ENCODE assay signal across 9 cellular contexts in genomic region chr15:90873998-90874605, GRCh38. TPM values are rescaled to one million over a fixed set of nuclear protein-coding genes. Genes with fewer than 3 reads are reported as not detected.
DNase-seq lines count a peak whose midpoint lies in the region; ATAC-seq and TF ChIP-seq lines count a peak whose summit lies in the region.
"Had no signal": no experiment of that assay in that cellular context is flagged by ENCODE, and none has a peak within 500 bp of the region (broad histone marks: within the 10 kb centered on the region; RNA-seq: fewer than 3 reads in every experiment).

No MANE protein-coding gene starts in this region.

- H3K27ac ChIP-seq in osteoblast (ENCODE audit: low read depth, low read length) = peak overlapping the region; percentile 88

- no peak for ATAC-seq in GM19351 (IDR thresholded peaks at IDR 0.05; ENCODE audit: unreplicated experiment)
- no peak for ATAC-seq in HG02571 (IDR thresholded peaks at IDR 0.05; ENCODE audit: unreplicated experiment)

- H3K79me2 ChIP-seq in osteoblast (ENCODE audit: insufficient read depth, low read length) = peaks cover 61% of the 10 kb centered on the region

- H3K27me3 ChIP-seq in osteoblast (ENCODE audit: insufficient read depth, low read length) = no peaks in the 10 kb centered on the region
- H3K27me3 ChIP-seq: SJSA1 had no signal

- H3K4me3 ChIP-seq in choroid plexus epithelial cell (ENCODE audit: low read depth, low read length) (peak overlapping the region; percentile 16), osteoblast (ENCODE audit: insufficient read depth, low read length) (peak overlapping the region; percentile 80)

- peaks cover 27% of the 10 kb centered on the region for H4K20me1 ChIP-seq in osteoblast (ENCODE audit: insufficient read depth, low read length)

- H3K4me2 ChIP-seq in osteoblast (ENCODE audit: insufficient read depth, low read length) = peak overlapping the region; percentile 86

- H3K36me3 ChIP-seq in osteoblast (ENCODE audit: insufficient read depth, low read length) = peaks cover 26% of the 10 kb centered on the region

- H2AFZ ChIP-seq in osteoblast (ENCODE audit: low read length) = peak overlapping the region; percentile 35

- H3K9me3 ChIP-seq in osteoblast (ENCODE audit: low read depth, low read length) = no peaks in the 10 kb centered on the region
- H3K9me3 ChIP-seq: SJSA1 had no signal

- DNase-seq in EH (ENCODE audit: low read depth) = peak; percentile 14
- DNase-seq in NCI-H2196 (lab: John Stamatoyannopoulos, UW; ENCODE audit: unreplicated experiment) = peak; percentile 51
- peak; percentile 28 for DNase-seq in choroid plexus epithelial cell (ENCODE audit: low read depth)
- peak; percentile 88 for DNase-seq in osteoblast (ENCODE audit: insufficient read length, low spot score, missing footprints)
- DNase-seq in NCI-H187 (lab: John Stamatoyannopoulos, UW) = no peak
- DNase-seq in stimulated activated naive CD4-positive, alpha-beta T cell (lab: John Stamatoyannopoulos, UW) = no peak

- TF ChIP-seq CTCF in choroid plexus epithelial cell (conservative IDR thresholded peaks at IDR 0.05; ENCODE audit: low read depth, low read length) (no peak), osteoblast (IDR thresholded peaks at IDR 0.05; ENCODE audit: extremely low read depth, low read depth, low read length) (no peak)

- peaks cover 41% of the 10 kb centered on the region for H3K4me1 ChIP-seq in osteoblast (ENCODE audit: insufficient read depth, low read length)

RNA-seq across cellular contexts. Expression of gene FURIN, which starts 5.7 kb away (rescaled TPM):
- 39.1 and 42.7 TPM in 2 replicates for total RNA-seq in osteoblast

RNA-seq across cellular contexts. Expression of gene FES, which starts 10.2 kb away (rescaled TPM):
- 19.2 and 20.3 TPM in 2 replicates for total RNA-seq in osteoblast

RNA-seq across cellular contexts. Expression of gene MAN2A2, which starts 29.0 kb away (rescaled TPM):
- 15.2 and 20.0 TPM in 2 replicates for total RNA-seq in osteoblast

RNA-seq across cellular contexts. Expression of gene HDDC3, which starts 58.2 kb away (rescaled TPM):
- total RNA-seq in osteoblast = 8.8 and 11.6 TPM in 2 replicates

Comparison
In these comparisons a context has a peak if more than half of its experiments do, and no peak if none do; other contexts are left out.
1. DNase-seq: peak in EH (single experiment), NCI-H2196 (single experiment), choroid plexus epithelial cell (single experiment) and osteoblast (single experiment); none in NCI-H187 (0 of 2) and stimulated activated naive CD4-positive, alpha-beta T cell (0 of 6).